Comparison of ENCODE assay signal across 31 cellular contexts in the genomic region with DNA sequence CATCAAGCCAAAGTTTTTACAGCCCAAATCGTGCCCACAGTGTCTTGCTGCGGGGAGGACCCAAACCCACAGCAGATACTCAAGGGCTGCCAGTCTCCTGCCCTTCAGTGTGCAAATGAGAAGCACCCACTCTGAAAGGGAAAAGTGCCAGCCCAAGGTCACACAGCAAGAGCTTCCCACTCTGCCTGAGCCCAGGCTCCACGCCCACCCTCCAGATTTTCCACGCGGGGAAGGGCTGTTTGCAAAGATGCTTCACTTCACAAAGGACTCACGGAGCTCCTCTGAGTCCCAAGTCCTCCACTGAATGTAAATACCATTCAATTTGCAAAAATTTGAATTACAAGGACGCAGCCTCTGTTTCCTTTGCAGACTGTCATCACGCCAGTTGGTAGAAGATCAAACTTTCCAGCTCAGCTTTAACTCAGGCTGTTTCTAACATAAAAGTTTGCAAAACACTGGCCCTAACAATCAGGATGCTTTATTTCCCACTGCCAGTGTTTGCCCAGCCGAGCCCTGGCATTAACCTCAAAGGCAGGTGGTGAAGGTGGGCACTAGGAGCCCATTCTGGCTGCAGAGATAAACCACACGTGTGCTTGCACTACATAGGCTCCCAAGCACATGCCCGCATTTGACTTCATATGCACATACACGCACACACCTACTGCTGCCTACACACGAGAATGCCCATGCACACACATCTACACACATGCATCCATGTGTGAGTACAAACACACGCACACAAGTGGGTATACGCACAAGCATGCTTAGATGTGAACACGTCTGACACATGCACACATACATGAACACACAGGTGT.
"Had no signal": no experiment of that assay in that cellular context is flagged by ENCODE, and none has a peak within 500 bp of the region (broad histone marks: within the 10 kb centered on the region; RNA-seq: fewer than 3 reads in every experiment).

No MANE protein-coding gene starts in this region.

- H3K27ac ChIP-seq: ovary, sigmoid colon, thoracic aorta, uterus, VCaP had no signal

- H3K27ac Mint-ChIP-seq: activated CD4-positive, alpha-beta memory T cell treated with anti-CD3 and anti-CD28 coated beads, Interleukin-2, amount 10 ng/mL, durations not matched to agents 7 days and 5 days; activated naive CD4-positive, alpha-beta T cell treated with anti-CD3 and anti-CD28 coated beads, Interleukin-2, amount 10 ng/mL, durations not matched to agents 7 days and 5 days; activated T-cell treated with anti-CD3 and anti-CD28 coated beads, Interleukin-2, amount 50 U/mL, for 24 hours; naive thymus-derived CD4-positive, alpha-beta T cell; progenitor cell of endocrine pancreas; stimulated activated naive CD8-positive, alpha-beta T cell treated with anti-CD3 and anti-CD28 coated beads, Interleukin-15, Interleukin-2, amounts not matched to agents 100 ng/mL and 50 ng/mL, for 24 hours had no signal

- H3K9me3 ChIP-seq: ovary, sigmoid colon, thoracic aorta, uterus had no signal

- H3K4me3 Mint-ChIP-seq: activated CD4-positive, alpha-beta memory T cell treated with anti-CD3 and anti-CD28 coated beads, Interleukin-2, amount 10 ng/mL, durations not matched to agents 7 days and 5 days; activated naive CD4-positive, alpha-beta T cell treated with anti-CD3 and anti-CD28 coated beads, Interleukin-2, amount 10 ng/mL, durations not matched to agents 7 days and 5 days; activated T-cell treated with anti-CD3 and anti-CD28 coated beads, Interleukin-2, amount 50 U/mL, for 24 hours; naive thymus-derived CD4-positive, alpha-beta T cell; stimulated activated effector memory CD8-positive, alpha-beta T cell treated with anti-CD3 and anti-CD28 coated beads, Interleukin-12 subunit alpha, Interleukin-12 subunit beta, amount 100 ng/mL, for 72 hours; stimulated activated naive CD8-positive, alpha-beta T cell treated with anti-CD3 and anti-CD28 coated beads, Interleukin-15, Interleukin-2, amounts not matched to agents 100 ng/mL and 50 ng/mL, for 24 hours had no signal

- H3K4me1 ChIP-seq: sigmoid colon, uterus had no signal

- FAIRE-seq: keratinocyte, small intestine, TTC549 had no signal

- DNase-seq: activated CD4-positive, alpha-beta memory T cell treated with anti-CD3 and anti-CD28 coated beads, Interleukin-2, amount 10 ng/mL, durations not matched to agents 7 days and 5 days; activated CD4-positive, alpha-beta T cell treated with anti-CD3 and anti-CD28 coated beads for 48 hours; activated CD8-positive, alpha-beta memory T cell treated with anti-CD3 and anti-CD28 coated beads, Interleukin-2, amount 50 U/mL, for 48 hours; activated gamma-delta T cell; activated naive CD4-positive, alpha-beta T cell treated with anti-CD3 and anti-CD28 coated beads, Interleukin-2, amount 10 ng/mL, durations not matched to agents 7 days and 5 days; activated T-cell treated with anti-CD3 and anti-CD28 coated beads, Interleukin-2, amount 50 U/mL, for 24 hours; amniotic stem cell; caudate nucleus; cortex of kidney; foreskin fibroblast; hypothalamus; left cardiac atrium; midbrain; naive thymus-derived CD4-positive, alpha-beta T cell; ovary; retina; sigmoid colon; small intestine; stimulated activated CD4-positive, alpha-beta T cell treated with anti-CD3 and anti-CD28 coated beads, Interleukin-4, amount 100 ng/mL, for 24 hours; T-helper 9 cell; trophoblast cell; uterus had no signal

- H3K27me3 ChIP-seq: ovary, uterus had no signal

- H3K4me3 ChIP-seq: ovary, sigmoid colon, thoracic aorta, uterus had no signal

- ATAC-seq: activated CD4-positive, CD25-positive, alpha-beta regulatory T cell treated with anti-CD3 and anti-CD28 coated beads, Interleukin-2, amount 50 U/mL, for 24 hours; esophagus mucosa; left cardiac atrium; naive thymus-derived CD4-positive, alpha-beta T cell; stimulated activated effector memory CD8-positive, alpha-beta T cell treated with anti-CD3 and anti-CD28 coated beads, Interleukin-12 subunit alpha, Interleukin-12 subunit beta, amount 100 ng/mL, for 72 hours had no signal

- H3K36me3 ChIP-seq: ovary, sigmoid colon, thoracic aorta, uterus had no signal

- H3K36me3 Mint-ChIP-seq: activated naive CD4-positive, alpha-beta T cell treated with anti-CD3 and anti-CD28 coated beads, Interleukin-2, amount 10 ng/mL, durations not matched to agents 7 days and 5 days; naive thymus-derived CD4-positive, alpha-beta T cell; stimulated activated effector memory CD8-positive, alpha-beta T cell treated with anti-CD3 and anti-CD28 coated beads, Interleukin-12 subunit alpha, Interleukin-12 subunit beta, amount 100 ng/mL, for 72 hours had no signal

- H3K9me3 Mint-ChIP-seq: activated CD4-positive, alpha-beta memory T cell treated with anti-CD3 and anti-CD28 coated beads, Interleukin-2, amount 10 ng/mL, durations not matched to agents 7 days and 5 days; activated naive CD4-positive, alpha-beta T cell treated with anti-CD3 and anti-CD28 coated beads, Interleukin-2, amount 10 ng/mL, durations not matched to agents 7 days and 5 days; activated T-cell treated with anti-CD3 and anti-CD28 coated beads, Interleukin-2, amount 50 U/mL, for 24 hours; naive thymus-derived CD4-positive, alpha-beta T cell; stimulated activated effector memory CD8-positive, alpha-beta T cell treated with anti-CD3 and anti-CD28 coated beads, Interleukin-12 subunit alpha, Interleukin-12 subunit beta, amount 100 ng/mL, for 72 hours; stimulated activated naive CD8-positive, alpha-beta T cell treated with anti-CD3 and anti-CD28 coated beads, Interleukin-15, Interleukin-2, amounts not matched to agents 100 ng/mL and 50 ng/mL, for 24 hours had no signal
